Comparison of ENCODE assay signal across 8 cellular contexts in genomic region chr7:2510909-2511768, GRCh38. TPM values are rescaled to one million over a fixed set of nuclear protein-coding genes. Genes with fewer than 3 reads are reported as not detected.
DNase-seq lines count a peak whose midpoint lies in the region; ATAC-seq and TF ChIP-seq lines count a peak whose summit lies in the region.

No MANE protein-coding gene starts in this region.

- H3K4me1 Mint-ChIP-seq in activated naive CD4-positive, alpha-beta T cell treated with anti-CD3 and anti-CD28 coated beads for 36 hours (ENCODE audit: low read depth), result peaks cover 55% of the 10 kb centered on the region
- peaks cover 53 to 65% (median 64%) of the 10 kb centered on the region in 3 donors for H3K4me1 Mint-ChIP-seq in naive B cell

- CTCF ChIA-PET in PC-3 (lab: Charles Lee), result interaction anchor here (0.6 kb wide), 1 partner anchor 42 kb away, joined by 3 read pairs; no protein-coding TSS in a partner anchor
- CTCF ChIA-PET in activated naive CD4-positive, alpha-beta T cell treated with anti-CD3 and anti-CD28 coated beads for 36 hours (lab: Charles Lee), result interaction anchor here (1.1 kb wide), 1 partner anchor 9 kb away, joined by 3 read pairs; no protein-coding TSS in a partner anchor

- no peaks in the 10 kb centered on the region for H3F3A ChIP-seq in PC-3 (ENCODE audit: low read length, unreplicated experiment)

- H3K79me2 ChIP-seq in PC-3 (ENCODE audit: low read length), result no peaks in the 10 kb centered on the region

- H3K9me2 ChIP-seq in PC-3 (replicated peaks; ENCODE audit: low read length), result no peaks in the 10 kb centered on the region

- POLR2A ChIA-PET in PC-3 (lab: Charles Lee; ENCODE audit: unreplicated experiment), result no interaction called here

- no TSS peak for BruUV-seq in PC-3 (replicated peaks; lab: Mats Ljungman, UMichigan)

- no peaks in the 10 kb centered on the region for H3K36me3 Mint-ChIP-seq in activated naive CD4-positive, alpha-beta T cell treated with anti-CD3 and anti-CD28 coated beads for 36 hours (ENCODE audit: low read depth)
- no peaks in the 10 kb centered on the region for H3K36me3 Mint-ChIP-seq in naive B cell

- no peak overlapping the region; the same call in 1 of the 2 replicates for H3K4me3 ChIP-seq in PC-3 (ENCODE audit: low read length)

- H2AFZ ChIP-seq in PC-3 (ENCODE audit: low read length), result peak overlapping the region; percentile 51

- no peaks in the 10 kb centered on the region for H3K27me3 Mint-ChIP-seq in activated naive CD4-positive, alpha-beta T cell treated with anti-CD3 and anti-CD28 coated beads for 36 hours (ENCODE audit: low read depth)
- H3K27me3 Mint-ChIP-seq in naive B cell, result no peaks in the 10 kb centered on the region

- H3K27ac Mint-ChIP-seq in activated naive CD4-positive, alpha-beta T cell treated with anti-CD3 and anti-CD28 coated beads for 36 hours, result peak overlapping the region; percentile 90
- H3K27ac Mint-ChIP-seq in naive B cell, result peak overlapping the region in 5 of 6 donors; percentile 99 to 100 (median 100)

- no peak for TF ChIP-seq CTCF in PC-3 (conservative IDR thresholded peaks at IDR 0.05; ENCODE audit: low read depth, low read length)

- no peaks in the 10 kb centered on the region for H4K20me1 ChIP-seq in PC-3 (ENCODE audit: low read length)

- peaks cover 13% of the 10 kb centered on the region for H3K4me1 ChIP-seq in PC-3 (ENCODE audit: insufficient read depth, low read length)

- H3K4me3 Mint-ChIP-seq in activated naive CD4-positive, alpha-beta T cell treated with anti-CD3 and anti-CD28 coated beads for 36 hours, result peak overlapping the region; percentile 71
- H3K4me3 Mint-ChIP-seq in naive B cell, result peak overlapping the region; percentile 79 to 90 (median 88)

- H3K4me2 ChIP-seq in PC-3 (ENCODE audit: low read length), result peak overlapping the region; percentile 75

- no peaks in the 10 kb centered on the region for H3K9me3 ChIP-seq in PC-3 (ENCODE audit: low read length)

- no peak overlapping the region for H3K27ac ChIP-seq in PC-3 (ENCODE audit: low read length)

- ATAC-seq in PC-3, result peak; percentile 79
- ATAC-seq in naive B cell (ENCODE audit: low read depth in 2 of 2), result peak; percentile 59 to 61
- no peak for ATAC-seq in GM19395 (IDR thresholded peaks at IDR 0.05; ENCODE audit: unreplicated experiment)

- no peaks in the 10 kb centered on the region for H3K9me3 Mint-ChIP-seq in activated naive CD4-positive, alpha-beta T cell treated with anti-CD3 and anti-CD28 coated beads for 36 hours
- no peaks in the 10 kb centered on the region for H3K9me3 Mint-ChIP-seq in naive B cell

- H3K27me3 ChIP-seq in PC-3 (ENCODE audit: low read length), result no peaks in the 10 kb centered on the region

- H3K36me3 ChIP-seq in PC-3 (ENCODE audit: low read depth, low read length), result no peaks in the 10 kb centered on the region

- DNase-seq in NCI-H1694 treated with DMSO at 0.1 percent for 48 hours (lab: John Stamatoyannopoulos, UW), result peak; percentile 29
- DNase-seq in NCI-H1694 (lab: John Stamatoyannopoulos, UW), result no peak
- peak; percentile 46 for DNase-seq in PC-3
- DNase-seq in activated naive CD4-positive, alpha-beta T cell treated with anti-CD3 and anti-CD28 coated beads for 36 hours, result peak; percentile 79
- DNase-seq in naive B cell, result peak; percentile 96
- no peak for DNase-seq in NCI-H524 treated with DMSO at 0.1 percent for 48 hours (lab: John Stamatoyannopoulos, UW)
- DNase-seq in NCI-H128 (lab: John Stamatoyannopoulos, UW; ENCODE audit: unreplicated experiment), result no peak

- H3K9ac ChIP-seq in PC-3 (ENCODE audit: low read length), result no peak overlapping the region

- intact Hi-C loops in PC-3 (cut with micrococcal nuclease), result no loop called here
- intact Hi-C loops in activated naive CD4-positive, alpha-beta T cell treated with anti-CD3 and anti-CD28 coated beads for 36 hours (cut with micrococcal nuclease), result loop anchor here (5.0 kb wide), 2 partner anchors 206 to 1054 kb away; partner anchors contain the start of gene MICALL2

RNA-seq across cellular contexts. Expression of gene LFNG, which starts 8.4 kb away (rescaled TPM):
- 4.8 and 7.7 TPM in 2 replicates for total RNA-seq in PC-3 (2014; rRNA removed)
- total RNA-seq in activated naive CD4-positive, alpha-beta T cell treated with anti-CD3 and anti-CD28 coated beads for 36 hours, result 10 to 100 TPM; 19.7 to 22.7 TPM
- polyA plus RNA-seq in naive B cell (ENCODE audit: low read depth in 6 of 6), result 1 to 10 TPM in 5 of 6 donors, under 1 TPM in 1; 0.59 to 4.0 (median 2.2) TPM

RNA-seq across cellular contexts. Expression of gene GRIFIN, which starts 34.9 kb away (rescaled TPM):
- not detected in 2 replicates for total RNA-seq in PC-3 (2014; rRNA removed)
- total RNA-seq in activated naive CD4-positive, alpha-beta T cell treated with anti-CD3 and anti-CD28 coated beads for 36 hours, result not detected
- not detected for polyA plus RNA-seq in naive B cell (ENCODE audit: low read depth in 6 of 6)

RNA-seq across cellular contexts. Expression of gene BRAT1, which starts 44.2 kb away (rescaled TPM):
- 65.2 and 76.3 TPM in 2 replicates for total RNA-seq in PC-3 (2014; rRNA removed)
- 10 to 100 TPM; 26.8 to 27.3 TPM for total RNA-seq in activated naive CD4-positive, alpha-beta T cell treated with anti-CD3 and anti-CD28 coated beads for 36 hours
- polyA plus RNA-seq in naive B cell (ENCODE audit: low read depth in 6 of 6), result 10 to 100 TPM; 17.7 to 29.3 (median 20.6) TPM

RNA-seq across cellular contexts. Expression of gene IQCE, which starts 47.6 kb away (rescaled TPM):
- total RNA-seq in PC-3 (2014; rRNA removed), result 9.7 and 24.7 TPM in 2 replicates
- 1 to 10 TPM; 6.6 to 9.4 TPM for total RNA-seq in activated naive CD4-positive, alpha-beta T cell treated with anti-CD3 and anti-CD28 coated beads for 36 hours
- polyA plus RNA-seq in naive B cell (ENCODE audit: low read depth in 6 of 6), result 1 to 10 TPM in 4 of 6 donors, under 1 TPM in 1, not detected in 1; 0.36 to 1.7 (median 1.3) TPM

Comparison
In these comparisons a context has a peak if more than half of its experiments do, and no peak if none do; other contexts are left out.
1. DNase-seq: peak in NCI-H1694 treated with DMSO at 0.1 percent for 48 hours (single experiment), PC-3 (single experiment), activated naive CD4-positive, alpha-beta T cell treated with anti-CD3 and anti-CD28 coated beads for 36 hours (single experiment) and naive B cell (single experiment); none in NCI-H1694 (single experiment), NCI-H524 treated with DMSO at 0.1 percent for 48 hours (single experiment) and NCI-H128 (single experiment).